Comparison of ENCODE assay signal across 17 cellular contexts in the genomic region with DNA sequence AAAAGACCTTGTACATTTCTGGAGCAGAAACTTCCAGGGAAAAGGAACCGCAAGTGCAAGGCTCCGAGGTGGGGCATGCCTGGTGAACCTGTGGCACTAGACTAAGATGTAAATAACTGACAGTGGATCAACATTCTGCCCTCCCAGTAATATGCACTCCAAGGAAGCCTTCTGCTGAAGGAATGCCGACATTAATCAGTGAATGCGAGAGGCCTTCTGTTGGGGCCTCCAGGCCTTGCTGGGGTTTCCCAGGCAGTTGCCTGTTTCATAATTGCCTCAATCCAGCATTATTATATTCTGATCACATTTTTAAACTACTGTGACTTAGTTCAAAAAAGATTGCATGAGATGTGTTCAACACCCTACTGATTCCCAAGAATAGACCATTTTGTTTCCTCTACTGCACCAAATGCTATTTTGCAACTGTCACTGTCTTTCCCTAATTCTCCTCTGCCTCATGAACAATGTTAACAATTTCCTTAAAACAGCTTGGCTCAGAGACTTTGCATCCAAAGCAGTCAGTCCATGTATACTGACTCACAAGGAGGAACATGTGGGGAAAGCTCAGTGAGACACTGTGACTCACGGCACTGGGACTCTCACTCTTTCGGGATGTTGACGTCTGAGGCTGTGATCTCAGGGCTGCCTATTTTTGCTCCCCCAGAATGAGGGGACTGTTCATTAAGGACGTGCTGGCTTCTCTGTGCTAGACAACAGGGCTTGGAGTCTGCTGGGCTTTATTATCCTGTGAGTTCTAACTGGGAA. TPM values are rescaled to one million over a fixed set of nuclear protein-coding genes. Genes with fewer than 3 reads are reported as not detected.
A peak's percentile ranks its signal among the peaks of the same experiment; 100 is the strongest.
DNase-seq lines count a peak whose midpoint lies in the region; ATAC-seq, FAIRE-seq and TF ChIP-seq lines count a peak whose summit lies in the region.
"Had no signal": no experiment of that assay in that cellular context is flagged by ENCODE, and none has a peak within 500 bp of the region (broad histone marks: within the 10 kb centered on the region; RNA-seq: fewer than 3 reads in every experiment).

No MANE protein-coding gene starts in this region.

- peaks cover 22% of the 10 kb centered on the region for H3K27me3 Mint-ChIP-seq in CD4-positive, alpha-beta T cell

- H3K27ac Mint-ChIP-seq in CD4-positive, alpha-beta T cell, result no peak overlapping the region
- H3K27ac Mint-ChIP-seq: activated B cell treated with CpG ODN at 0.5 μM for 24 hours; immature natural killer cell; naive thymus-derived CD4-positive, alpha-beta T cell had no signal

- H3K79me1 ChIP-seq in mesenchymal stem cell (replicated peaks; ENCODE audit: low read length, poor library complexity, severe bottlenecking), result no peaks in the 10 kb centered on the region

- no peaks in the 10 kb centered on the region for H3K9me3 Mint-ChIP-seq in CD4-positive, alpha-beta T cell
- H3K9me3 Mint-ChIP-seq: activated B cell treated with CpG ODN at 0.5 μM for 24 hours; activated T-cell treated with anti-CD3 and anti-CD28 coated beads, Interleukin-2, amount 50 U/mL, for 4 hours; immature natural killer cell had no signal

- H2BK12ac ChIP-seq in mesenchymal stem cell (ENCODE audit: low read length in 2 of 2), result peak overlapping the region; percentile 28 to 79

- no peak overlapping the region for H2AFZ ChIP-seq in mesenchymal stem cell (ENCODE audit: low read depth, low read length)

- H3K18ac ChIP-seq in mesenchymal stem cell (ENCODE audit: low read depth in 1 of 2, low read length in 2 of 2), result peak overlapping the region; percentile 52 to 84

- no peak overlapping the region for H2BK15ac ChIP-seq in mesenchymal stem cell (ENCODE audit: low read depth, poor library complexity, severe bottlenecking)

- H4K8ac ChIP-seq in mesenchymal stem cell (ENCODE audit: low read length), result peak overlapping the region; percentile 1

- no peak overlapping the region for H2BK5ac ChIP-seq in mesenchymal stem cell (ENCODE audit: low read depth, low read length, poor library complexity, severe bottlenecking)

- H4K91ac ChIP-seq in mesenchymal stem cell (ENCODE audit: low read length), result no peak overlapping the region

- H3K36me3 Mint-ChIP-seq in CD4-positive, alpha-beta T cell (ENCODE audit: low read depth), result no peaks in the 10 kb centered on the region
- H3K36me3 Mint-ChIP-seq: immature natural killer cell; naive thymus-derived CD4-positive, alpha-beta T cell had no signal

- H3K23ac ChIP-seq in mesenchymal stem cell (ENCODE audit: low read length in 2 of 2), result no peak overlapping the region

- H3K9me3 ChIP-seq in A549 (no peaks in the 10 kb centered on the region), mesenchymal stem cell (ENCODE audit: control insufficient read depth, low read length) (no peaks in the 10 kb centered on the region), heart right ventricle (no peaks in the 10 kb centered on the region)
- no peaks in the 10 kb centered on the region for H3K9me3 ChIP-seq in CD4-positive, alpha-beta T cell (ENCODE audit: control insufficient read depth, low read length)

- H3K4ac ChIP-seq in mesenchymal stem cell (ENCODE audit: low read depth in 1 of 2, low read length in 2 of 2), result peak overlapping the region; percentile 48 to 73

- H2BK120ac ChIP-seq in mesenchymal stem cell (ENCODE audit: low read depth, low read length), result peak overlapping the region; percentile 69

- H3K36me3 ChIP-seq in mesenchymal stem cell (ENCODE audit: control insufficient read depth in 1 of 2, insufficient read depth in 2 of 2, low read depth in 1 of 2, low read length in 2 of 2) (no peaks in the 10 kb centered on the region), heart right ventricle (no peaks in the 10 kb centered on the region)

- no peak for TF ChIP-seq EP300 in A549 (IDR thresholded peaks at IDR 0.05)

- H3K4me3 Mint-ChIP-seq in CD4-positive, alpha-beta T cell, result no peak overlapping the region
- H3K4me3 Mint-ChIP-seq: activated B cell treated with CpG ODN at 0.5 μM for 24 hours; activated T-cell treated with anti-CD3 and anti-CD28 coated beads, Interleukin-2, amount 50 U/mL, for 4 hours; immature natural killer cell; naive thymus-derived CD4-positive, alpha-beta T cell had no signal

- H3K27ac ChIP-seq in A549 (peak overlapping the region; percentile 54 to 71; a peak in 5 of 6 replicates), mesenchymal stem cell (ENCODE audit: low read length, poor library complexity, severe bottlenecking) (peak overlapping the region; percentile 32), heart right ventricle (no peak overlapping the region)
- H3K27ac ChIP-seq in CD4-positive, alpha-beta T cell (ENCODE audit: low read depth, low read length), result no peak overlapping the region

- H3K14ac ChIP-seq in mesenchymal stem cell (ENCODE audit: low read length in 2 of 2), result no peak overlapping the region

- no peak for TF ChIP-seq POLR2A in A549 (IDR thresholded peaks at IDR 0.05; ENCODE audit: low read length)
- no peak for TF ChIP-seq POLR2A in erythroblast (IDR thresholded peaks at IDR 0.05; ENCODE audit: low read length)

- H3K4me2 ChIP-seq in A549 (peak overlapping the region; percentile 49), mesenchymal stem cell (ENCODE audit: low read length, poor library complexity, severe bottlenecking) (no peak overlapping the region)

- H3K27me3 ChIP-seq in mesenchymal stem cell (ENCODE audit: control insufficient read depth in 1 of 2, insufficient read depth in 1 of 2, low read length in 2 of 2), result no peaks in the 10 kb centered on the region
- no peaks in the 10 kb centered on the region for H3K27me3 ChIP-seq in CD4-positive, alpha-beta T cell (ENCODE audit: control insufficient read depth, insufficient read depth, low read length)
- H3K27me3 ChIP-seq in heart right ventricle, result no peaks in the 10 kb centered on the region

- CTCF ChIA-PET in A549 (lab: Yijun Ruan, JAX), result interaction anchor here (0.6 to 2.0 kb wide), 3 partner anchors 10 to 388 kb away, joined by 3 to 7 read pairs (median 4); a partner anchor contains a TSS
- CTCF ChIA-PET in CD4-positive, alpha-beta T cell (lab: Charles Lee), result no interaction called here

- no peak overlapping the region for H3K9ac ChIP-seq in mesenchymal stem cell (ENCODE audit: low read length)

- no peak for FAIRE-seq in A549 (lab: Jason Lieb, UNC)
- FAIRE-seq: endothelial cell of umbilical vein had no signal

- H3K4me1 ChIP-seq in A549 (peaks cover 49% of the 10 kb centered on the region), mesenchymal stem cell (ENCODE audit: control insufficient read depth, insufficient read depth, low read depth, low read length) (peaks cover 7% of the 10 kb centered on the region), heart right ventricle (no peaks in the 10 kb centered on the region)

- peak; percentile 98 to 99 for ATAC-seq in A549
- no peak for ATAC-seq in CD4-positive, alpha-beta T cell (ENCODE audit: poor library complexity)
- no peak for ATAC-seq in heart right ventricle
- ATAC-seq: activated T-cell treated with anti-CD3 and anti-CD28 coated beads, Interleukin-2, amount 50 U/mL, for 4 hours; naive thymus-derived CD4-positive, alpha-beta T cell had no signal

- TF ChIP-seq CTCF in A549 (IDR thresholded peaks at IDR 0.05) (no peak), cardiac fibroblast (IDR thresholded peaks at IDR 0.05; ENCODE audit: low read depth, low read length) (no peak), heart right ventricle (IDR thresholded peaks at IDR 0.05) (no peak)
- TF ChIP-seq CTCF in CD4-positive, alpha-beta T cell (IDR thresholded peaks at IDR 0.05), result no peak

- no peak overlapping the region for H3K4me3 ChIP-seq in A549
- H3K4me3 ChIP-seq in cardiac fibroblast (replicated peaks in 1 of 2; ENCODE audit: low read depth in 2 of 2, low read length in 2 of 2), result no peak overlapping the region
- H3K4me3 ChIP-seq in mesenchymal stem cell (ENCODE audit: insufficient read depth in 1 of 2, low read depth in 1 of 2, low read length in 2 of 2), result no peak overlapping the region
- H3K4me3 ChIP-seq in heart right ventricle, result no peak overlapping the region

- no peak overlapping the region for H2AK5ac ChIP-seq in mesenchymal stem cell (ENCODE audit: low read length, severe bottlenecking)

- intact Hi-C loops in CD4-positive, alpha-beta T cell (cut with DNase I, micrococcal nuclease), result no loop called here
- intact Hi-C loops in heart right ventricle (cut with DNase I), result no loop called here

- WGBS in A549 (ENCODE audit: missing lambda C conversion rate), result 58% methylated on average over 6 of the region's 8 CpGs
- 24% methylated on average over 8 of the region's 8 CpGs for WGBS in mesenchymal stem cell
- WGBS in heart right ventricle, 2 donors, result 82 to 85% methylated on average over 8 of the region's 8 CpGs

- no peaks in the 10 kb centered on the region for H3K4me1 Mint-ChIP-seq in CD4-positive, alpha-beta T cell (ENCODE audit: low read depth)
- H3K4me1 Mint-ChIP-seq: activated B cell treated with CpG ODN at 0.5 μM for 24 hours; immature natural killer cell; naive thymus-derived CD4-positive, alpha-beta T cell had no signal

- DNase-seq in A549 (ENCODE audit: low read depth in 1 of 2, low spot score in 1 of 2) (peak; percentile 44 to 72), HT1080 (ENCODE audit: low read depth) (peak; percentile 93), cardiac fibroblast (ENCODE audit: low read depth in 2 of 2) (peak; percentile 71 to 86), mesenchymal stem cell (peak; percentile 98), erythroblast (lab: John Stamatoyannopoulos, UW) (no peak), heart right ventricle (no peak)
- DNase-seq in CD4-positive, alpha-beta T cell, result no peak
- DNase-seq in activated effector memory CD4-positive, alpha-beta T cell treated with anti-CD3 and anti-CD28 coated beads, Interleukin-2, amount 50 U/mL, for 16 hours, result no peak
- DNase-seq: activated B cell treated with CpG ODN at 0.5 μM for 24 hours; activated T-cell treated with anti-CD3 and anti-CD28 coated beads, Interleukin-2, amount 50 U/mL, for 4 hours; aorta; DMS79 treated with DMSO at 0.1 percent for 48 hours; immature natural killer cell; naive thymus-derived CD4-positive, alpha-beta T cell; NCI-H510A treated with DMSO at 0.1 percent for 48 hours had no signal

- TF ChIP-seq RAD21 in A549 (conservative IDR thresholded peaks at IDR 0.05 in 1 of 2, IDR thresholded peaks at IDR 0.05 in 1 of 2), result no peak

- POLR2A ChIA-PET in A549 (lab: Yijun Ruan, JAX), result no interaction called here
- POLR2A ChIA-PET in CD4-positive, alpha-beta T cell (lab: Charles Lee), result no interaction called here

RNA-seq across cellular contexts. Expression of a gene that starts 10.5 kb away (rescaled TPM):
- polyA plus RNA-seq in A549 (2011; rRNA removed) (89.5 and 91.7 TPM in 2 replicates), A549 (2017; fragmentation: RNase III; extraction: RNeasy Plus Mini Kit Qiagen cat#74134 plus additional on column Dnase treatment) (35.9 to 40.0 TPM (median 38.7 TPM) in 3 replicates), heart right ventricle (1 to 10 TPM; 7.6 to 8.2 TPM)
- 17.7 and 19.7 TPM in 2 replicates for polyA plus RNA-seq in A549 (2012; cell fraction: cytosol; rRNA removed)
- polyA plus RNA-seq in A549 (2012; cell fraction: nucleus; rRNA removed), result 13.1 and 15.0 TPM in 2 replicates
- 41.5 and 50.3 TPM in 2 replicates for polyA minus RNA-seq in A549 (2011; rRNA and poly(A)+ RNA removed)
- 25.1 and 30.0 TPM in 2 replicates for total RNA-seq in HT1080 (2014; rRNA removed; shearing (Covaris generic))
- 47.8 and 65.7 TPM in 2 replicates for polyA plus RNA-seq in HT1080 (2015; cell fraction: cytosol; rRNA removed)
- polyA plus RNA-seq in HT1080 (2015; cell fraction: nucleus; rRNA removed), result 94.6 and 103 TPM in 2 replicates
- 61.3 TPM for polyA plus RNA-seq in mesenchymal stem cell (2013, experiment 1 of 2)
- polyA plus RNA-seq in mesenchymal stem cell (2013, experiment 2 of 2), result 62.5 TPM
- total RNA-seq in CD4-positive, alpha-beta T cell, result under 1 TPM; 0.11 to 0.14 TPM
- total RNA-seq in heart right ventricle, result 10 to 100 TPM; 36.0 to 53.8 (median 41.4) TPM
- total RNA-seq: activated B cell treated with CpG ODN at 0.5 μM for 24 hours had no signal
- polyA plus RNA-seq: immature natural killer cell had no signal

RNA-seq across cellular contexts. Expression of a gene that starts 39.9 kb away (rescaled TPM):
- polyA plus RNA-seq in A549 (2011; rRNA removed) (0.01 and 0.03 TPM in 2 replicates), A549 (2017; fragmentation: RNase III; extraction: RNeasy Plus Mini Kit Qiagen cat#74134 plus additional on column Dnase treatment) (0.01 TPM in 1 of 3 replicates, not detected in the others), heart right ventricle (under 1 TPM in 1 of 2 donors, not detected in 1; 0.04 TPM)
- polyA plus RNA-seq in A549 (2012; cell fraction: cytosol; rRNA removed), result 0.01 TPM in 1 of 2 replicates, not detected in the other
- polyA plus RNA-seq in A549 (2012; cell fraction: nucleus; rRNA removed), result not detected in 2 replicates
- polyA minus RNA-seq in A549 (2011; rRNA and poly(A)+ RNA removed), result not detected in 2 replicates
- not detected in 2 replicates for total RNA-seq in HT1080 (2014; rRNA removed; shearing (Covaris generic))
- polyA plus RNA-seq in HT1080 (2015; cell fraction: cytosol; rRNA removed), result 0.06 TPM in 1 of 2 replicates, not detected in the other
- 0.03 TPM in 1 of 2 replicates, not detected in the other for polyA plus RNA-seq in HT1080 (2015; cell fraction: nucleus; rRNA removed)
- polyA plus RNA-seq in mesenchymal stem cell (2013, experiment 1 of 2), result not detected
- not detected for polyA plus RNA-seq in mesenchymal stem cell (2013, experiment 2 of 2)
- not detected for total RNA-seq in CD4-positive, alpha-beta T cell
- not detected for total RNA-seq in heart right ventricle
- total RNA-seq: activated B cell treated with CpG ODN at 0.5 μM for 24 hours; activated T-cell treated with anti-CD3 and anti-CD28 coated beads, Interleukin-2, amount 50 U/mL, for 4 hours; aorta; naive thymus-derived CD4-positive, alpha-beta T cell; skeletal muscle tissue had no signal
- polyA plus RNA-seq: endothelial cell of umbilical vein; immature natural killer cell; naive thymus-derived CD4-positive, alpha-beta T cell had no signal

Comparison
In these comparisons a context has a peak if more than half of its experiments do, and no peak if none do; other contexts are left out.
1. ATAC-seq: peak in A549 (2 of 2); none in CD4-positive, alpha-beta T cell (single experiment) and heart right ventricle (0 of 8).
2. DNase-seq: peak in A549 (2 of 2), HT1080 (single experiment), cardiac fibroblast (2 of 2) and mesenchymal stem cell (single experiment); none in erythroblast (0 of 2), CD4-positive, alpha-beta T cell (0 of 10), heart right ventricle (0 of 2) and activated effector memory CD4-positive, alpha-beta T cell treated with anti-CD3 and anti-CD28 coated beads, Interleukin-2, amount 50 U/mL, for 16 hours (single experiment).
3. H3K27ac ChIP-seq: peak in A549 (2 of 2) and mesenchymal stem cell (single experiment); none in CD4-positive, alpha-beta T cell (single experiment) and heart right ventricle (0 of 10).
4. RNA of a gene that starts 10.5 kb away (total RNA-seq): 36.0 to 53.8 TPM in heart right ventricle and 25.1 to 30.0 TPM in HT1080; 0.11 to 0.14 TPM in CD4-positive, alpha-beta T cell; every median in the first group is over 10 times any median in the second.